17 cellular contexts compared by ENCODE assay signal in the genomic region with DNA sequence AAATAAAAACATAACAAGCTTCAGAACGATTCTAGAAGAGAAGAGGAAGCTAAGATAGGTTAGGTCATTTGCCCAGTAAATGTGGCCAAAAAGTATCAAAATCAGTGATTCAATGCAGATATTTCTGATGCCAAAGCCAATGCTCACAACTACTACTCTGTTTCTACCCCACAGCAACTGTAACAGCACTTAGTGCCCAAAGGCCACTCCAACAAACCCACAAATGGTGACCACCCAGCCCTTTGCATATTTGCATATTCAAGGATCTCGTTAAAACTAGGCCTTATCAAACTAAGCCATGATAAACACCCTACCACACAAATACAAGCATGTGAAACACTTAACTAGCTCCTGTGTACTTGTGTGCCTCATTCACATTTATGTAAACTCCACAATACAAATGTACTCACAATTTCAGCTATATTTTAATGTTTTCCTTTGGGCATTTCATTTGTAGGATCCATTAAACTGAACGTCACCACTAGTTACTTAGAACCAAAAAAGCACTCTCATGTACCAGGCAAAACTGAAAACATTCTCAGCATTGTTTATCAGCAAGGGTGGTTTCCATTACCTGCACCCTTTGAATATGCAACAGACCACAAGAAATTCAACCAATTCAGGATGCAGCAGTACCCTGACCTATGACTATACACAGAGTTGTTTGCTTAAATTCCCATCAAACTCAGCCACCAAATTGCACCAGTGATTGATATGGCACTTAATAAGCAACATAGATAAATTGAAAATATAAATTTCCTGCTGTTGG.
A peak's percentile ranks its signal among the peaks of the same experiment; 100 is the strongest.
DNase-seq lines count a peak whose midpoint lies in the region; ATAC-seq and TF ChIP-seq lines count a peak whose summit lies in the region.
"Had no signal": no experiment of that assay in that cellular context is flagged by ENCODE, and none has a peak within 500 bp of the region (broad histone marks: within the 10 kb centered on the region; RNA-seq: fewer than 3 reads in every experiment).

No MANE protein-coding gene starts in this region.

- peaks cover 3% of the 10 kb centered on the region for H3K36me3 Mint-ChIP-seq in activated naive CD4-positive, alpha-beta T cell treated with anti-CD3 and anti-CD28 coated beads, Interleukin-2, amount 10 ng/mL, durations not matched to agents 7 days and 5 days
- no peaks in the 10 kb centered on the region for H3K36me3 Mint-ChIP-seq in T-cell

- ATAC-seq in HG02610 (IDR thresholded peaks at IDR 0.05; ENCODE audit: unreplicated experiment) = peak; percentile 75
- ATAC-seq in T-cell (replicated peaks in 1 of 4) = peak in 3 of 4 experiments; percentile 54 to 78 (median 58)

- H3K36me3 ChIP-seq in thyroid gland = no peaks in the 10 kb centered on the region
- H3K36me3 ChIP-seq: colonic mucosa had no signal

- no peak for TF ChIP-seq CTCF in thyroid gland (IDR thresholded peaks at IDR 0.05)

- no peaks in the 10 kb centered on the region for H3K9me3 ChIP-seq in thyroid gland
- H3K9me3 ChIP-seq: colonic mucosa had no signal

- POLR2A ChIA-PET in T-cell (lab: Charles Lee) = interaction anchor here in 1 of 2 donors (0.7 kb wide), 1 partner anchor 55 kb away, joined by 3 read pairs; no protein-coding TSS in a partner anchor

- no peaks in the 10 kb centered on the region for H3K27me3 Mint-ChIP-seq in activated naive CD4-positive, alpha-beta T cell treated with anti-CD3 and anti-CD28 coated beads, Interleukin-2, amount 10 ng/mL, durations not matched to agents 7 days and 5 days
- no peaks in the 10 kb centered on the region for H3K27me3 Mint-ChIP-seq in T-cell
- H3K27me3 Mint-ChIP-seq: activated B cell treated with CpG ODN at 0.5 μM for 24 hours; activated T-cell treated with anti-CD3 and anti-CD28 coated beads, Interleukin-2, amount 50 U/mL, for 24 hours had no signal

- H3K4me1 ChIP-seq in thyroid gland = no peaks in the 10 kb centered on the region
- H3K4me1 ChIP-seq: colonic mucosa had no signal

- H3K27ac Mint-ChIP-seq in activated naive CD4-positive, alpha-beta T cell treated with anti-CD3 and anti-CD28 coated beads, Interleukin-2, amount 10 ng/mL, durations not matched to agents 7 days and 5 days = peak overlapping the region; percentile 40
- peak overlapping the region; percentile 18 to 61 for H3K27ac Mint-ChIP-seq in T-cell
- H3K27ac Mint-ChIP-seq: activated B cell treated with CpG ODN at 0.5 μM for 24 hours; activated T-cell treated with anti-CD3 and anti-CD28 coated beads, Interleukin-2, amount 50 U/mL, for 24 hours had no signal

- peaks cover 14% of the 10 kb centered on the region for H3K9me3 Mint-ChIP-seq in activated naive CD4-positive, alpha-beta T cell treated with anti-CD3 and anti-CD28 coated beads, Interleukin-2, amount 10 ng/mL, durations not matched to agents 7 days and 5 days
- H3K9me3 Mint-ChIP-seq in T-cell = peaks cover 3 to 9% (median 3%) of the 10 kb centered on the region in 3 donors

- no peak for DNase-seq in activated naive CD4-positive, alpha-beta T cell treated with anti-CD3 and anti-CD28 coated beads, Interleukin-2, amount 10 ng/mL, durations not matched to agents 7 days and 5 days
- DNase-seq in activated naive CD4-positive, alpha-beta T cell treated with anti-CD3 and anti-CD28 coated beads, Interleukin-2, amount 50 U/mL, for 16 hours = no peak
- DNase-seq in T-cell (no peak), thyroid gland (no peak), NCI-H774 (lab: John Stamatoyannopoulos, UW) (no peak), EL (no peak), NCI-H82 (lab: John Stamatoyannopoulos, UW) (no peak)
- DNase-seq: activated B cell treated with CpG ODN at 0.5 μM for 24 hours; activated T-cell treated with anti-CD3 and anti-CD28 coated beads, Interleukin-2, amount 50 U/mL, for 24 hours; colonic mucosa; COR-L47; GDM1; kidney; NCI-H187; occipital lobe; SW 1271 had no signal

- no peaks in the 10 kb centered on the region for H3K27me3 ChIP-seq in thyroid gland
- H3K27me3 ChIP-seq: colonic mucosa had no signal

- intact Hi-C loops in thyroid gland (cut with DNase I) = no loop called here

- no peak overlapping the region for H3K4me3 Mint-ChIP-seq in activated naive CD4-positive, alpha-beta T cell treated with anti-CD3 and anti-CD28 coated beads, Interleukin-2, amount 10 ng/mL, durations not matched to agents 7 days and 5 days
- no peak overlapping the region for H3K4me3 Mint-ChIP-seq in T-cell
- H3K4me3 Mint-ChIP-seq: activated B cell treated with CpG ODN at 0.5 μM for 24 hours; activated T-cell treated with anti-CD3 and anti-CD28 coated beads, Interleukin-2, amount 50 U/mL, for 24 hours had no signal

- no peak for TF ChIP-seq POLR2A in thyroid gland (IDR thresholded peaks at IDR 0.05)

- CTCF ChIA-PET in activated naive CD4-positive, alpha-beta T cell treated with anti-CD3 and anti-CD28 coated beads, Interleukin-2, amount 10 ng/mL, durations not matched to agents 7 days and 5 days (lab: Charles Lee) = no interaction called here
- CTCF ChIA-PET in T-cell (lab: Charles Lee) = interaction anchor here in 1 of 2 donors (0.5 to 0.6 kb wide), 2 partner anchors 14 to 1431 kb away, joined by 4 to 5 read pairs; no protein-coding TSS in a partner anchor

- H3K4me1 Mint-ChIP-seq in activated naive CD4-positive, alpha-beta T cell treated with anti-CD3 and anti-CD28 coated beads, Interleukin-2, amount 10 ng/mL, durations not matched to agents 7 days and 5 days = peaks cover 13% of the 10 kb centered on the region
- peaks cover 6 to 31% (median 30%) of the 10 kb centered on the region in 3 donors for H3K4me1 Mint-ChIP-seq in T-cell
- H3K4me1 Mint-ChIP-seq: activated B cell treated with CpG ODN at 0.5 μM for 24 hours had no signal

- H3K27ac ChIP-seq in thyroid gland = no peak overlapping the region
- H3K27ac ChIP-seq: colonic mucosa had no signal

- no peak overlapping the region for H3K4me3 ChIP-seq in thyroid gland (replicated peaks in 1 of 3)
- H3K4me3 ChIP-seq: colonic mucosa had no signal

- WGBS in thyroid gland, 2 donors = 91% methylated on average over 3 of the region's 3 CpGs
